Comparison of ENCODE assay signal across 8 cellular contexts in the genomic region with DNA sequence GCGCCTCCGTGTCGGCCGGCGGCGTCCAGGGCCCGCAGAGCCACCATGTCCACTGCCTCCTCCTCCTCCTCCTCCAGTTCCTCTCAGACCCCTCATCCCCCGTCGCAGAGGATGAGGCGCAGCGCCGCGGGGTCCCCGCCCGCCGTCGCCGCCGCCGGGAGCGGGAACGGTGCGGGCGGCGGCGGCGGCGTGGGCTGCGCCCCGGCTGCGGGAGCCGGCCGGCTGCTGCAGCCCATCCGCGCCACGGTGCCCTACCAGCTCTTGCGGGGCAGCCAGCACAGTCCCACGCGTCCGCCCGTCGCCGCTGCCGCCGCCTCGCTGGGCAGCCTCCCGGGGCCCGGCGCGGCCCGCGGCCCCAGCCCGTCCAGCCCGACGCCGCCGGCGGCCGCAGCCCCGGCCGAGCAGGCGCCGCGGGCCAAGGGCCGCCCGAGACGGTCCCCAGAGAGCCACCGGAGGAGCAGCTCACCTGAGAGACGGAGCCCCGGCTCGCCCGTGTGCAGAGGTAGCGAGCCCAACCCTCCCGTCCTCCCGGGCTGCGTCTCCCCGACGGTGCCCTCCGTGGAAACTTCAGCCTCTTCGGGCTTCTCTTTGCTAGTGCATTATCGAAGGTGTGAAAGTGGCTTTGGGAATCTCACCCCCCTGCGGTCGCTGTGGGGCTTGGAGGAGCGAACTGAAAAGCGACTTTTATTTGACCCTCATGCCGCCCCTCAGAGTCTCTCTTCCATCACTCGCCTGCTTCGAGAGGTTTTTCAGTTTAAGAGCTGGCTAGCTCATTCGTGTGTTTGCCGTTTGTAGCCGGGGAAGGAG. TPM values are rescaled to one million over a fixed set of nuclear protein-coding genes. Genes with fewer than 3 reads are reported as not detected.
DNase-seq lines count a peak whose midpoint lies in the region; ATAC-seq and TF ChIP-seq lines count a peak whose summit lies in the region.

No MANE protein-coding gene starts in this region.

- H3K9me3 Mint-ChIP-seq in activated naive CD8-positive, alpha-beta T cell treated with anti-CD3 and anti-CD28 coated beads, Interleukin-2, amount 10 ng/mL, durations not matched to agents 7 days and 5 days = no peaks in the 10 kb centered on the region

- peak; percentile 47 for DNase-seq in NK-92 treated with Interleukin-12 subunit alpha and Interleukin-12 subunit beta, amount 100 ng/mL, for 24 hours (lab: John Stamatoyannopoulos, UW)
- DNase-seq in NK-92 (lab: John Stamatoyannopoulos, UW; ENCODE audit: unreplicated experiment) (no peak), HT1080 (ENCODE audit: low read depth) (peak; percentile 33), RWPE2 (ENCODE audit: low spot score) (peak; percentile 51), heart left ventricle (peak; percentile 25 to 70 (median 36)), posterior cingulate gyrus (peak in 8 of 10 donors; percentile 19 to 88 (median 38)), aorta (peak; percentile 55 to 79)
- DNase-seq in activated naive CD8-positive, alpha-beta T cell treated with anti-CD3 and anti-CD28 coated beads, Interleukin-2, amount 10 ng/mL, durations not matched to agents 7 days and 5 days = peak; percentile 74

- peaks cover 16% of the 10 kb centered on the region for H3K4me1 Mint-ChIP-seq in activated naive CD8-positive, alpha-beta T cell treated with anti-CD3 and anti-CD28 coated beads, Interleukin-2, amount 10 ng/mL, durations not matched to agents 7 days and 5 days

- no peak for TF ChIP-seq POLR2A in heart left ventricle (IDR thresholded peaks at IDR 0.05)

- no peaks in the 10 kb centered on the region for H3K27me3 Mint-ChIP-seq in activated naive CD8-positive, alpha-beta T cell treated with anti-CD3 and anti-CD28 coated beads, Interleukin-2, amount 10 ng/mL, durations not matched to agents 7 days and 5 days

- H3K4me1 ChIP-seq in RWPE2 (ENCODE audit: insufficient read depth, poor library complexity, severe bottlenecking) = peaks cover 14% of the 10 kb centered on the region
- H3K4me1 ChIP-seq in heart left ventricle = peaks cover 0 to 26% (median 12%) of the 10 kb centered on the region in 12 donors
- H3K4me1 ChIP-seq in aorta (ENCODE audit: control insufficient read depth in 1 of 2, insufficient read depth in 2 of 2, low read length in 2 of 2) = peaks cover 0 to 2% of the 10 kb centered on the region in 2 donors

- intact Hi-C loops in heart left ventricle (cut with DNase I) (loop anchor here in 6 of 10 donors (2.0 to 10.0 kb wide), 10 partner anchors 195 to 405 kb away; a partner anchor contains a TSS), posterior cingulate gyrus (cut with DNase I) (loop anchor here (5.0 kb wide), 2 partner anchors 47 to 287 kb away; no protein-coding TSS in a partner anchor), aorta (cut with DNase I) (loop anchor here (5.0 to 10.0 kb wide), 3 partner anchors 98 to 785 kb away; a partner anchor contains a TSS)

- H3K9me3 ChIP-seq in RWPE2 (ENCODE audit: severe bottlenecking) (peaks cover 2% of the 10 kb centered on the region), heart left ventricle (no peaks in the 10 kb centered on the region), aorta (ENCODE audit: control insufficient read depth, low read length) (no peaks in the 10 kb centered on the region)

- H3K4me3 ChIP-seq in RWPE2 (ENCODE audit: severe bottlenecking) = peak overlapping the region; percentile 79
- peak overlapping the region; percentile 66 to 99 (median 91) for H3K4me3 ChIP-seq in heart left ventricle
- peak overlapping the region; percentile 76 to 81 for H3K4me3 ChIP-seq in aorta (ENCODE audit: low read length in 2 of 2)

- H3K27ac ChIP-seq in RWPE2 (ENCODE audit: poor library complexity, severe bottlenecking) = peak overlapping the region; percentile 45
- peak overlapping the region in 11 of 12 donors; percentile 89 to 98 (median 94) for H3K27ac ChIP-seq in heart left ventricle
- H3K27ac ChIP-seq in aorta (ENCODE audit: low read depth in 1 of 2, low read length in 2 of 2) = peak overlapping the region; percentile 32 to 61

- no peak for TF ChIP-seq CTCF in RWPE2 (IDR thresholded peaks at IDR 0.05; ENCODE audit: poor library complexity, severe bottlenecking)
- TF ChIP-seq CTCF in heart left ventricle (IDR thresholded peaks at IDR 0.05) = peak in 3 of 12 donors; percentile 5 to 10 (median 10)

- H3K36me3 Mint-ChIP-seq in activated naive CD8-positive, alpha-beta T cell treated with anti-CD3 and anti-CD28 coated beads, Interleukin-2, amount 10 ng/mL, durations not matched to agents 7 days and 5 days = peaks cover 2% of the 10 kb centered on the region

- H3K36me3 ChIP-seq in RWPE2 (ENCODE audit: low read depth) (no peaks in the 10 kb centered on the region), heart left ventricle (no peaks in the 10 kb centered on the region), aorta (ENCODE audit: control insufficient read depth in 1 of 2, insufficient read depth in 2 of 2, low read length in 1 of 2) (no peaks in the 10 kb centered on the region)

- H3K27me3 ChIP-seq in RWPE2 (ENCODE audit: insufficient read depth, poor library complexity, severe bottlenecking) = no peaks in the 10 kb centered on the region
- H3K27me3 ChIP-seq in heart left ventricle = no peaks in the 10 kb centered on the region
- no peaks in the 10 kb centered on the region for H3K27me3 ChIP-seq in aorta (ENCODE audit: control insufficient read depth in 1 of 2, insufficient read depth in 2 of 2, low read length in 1 of 2)

- ATAC-seq in RWPE2 (ENCODE audit: low read depth) (peak; percentile 7; the same call in 1 of the 3 replicates), heart left ventricle (no peak), aorta (ENCODE audit: low FRiP score) (no peak)
- peak; percentile 16 for ATAC-seq in activated naive CD8-positive, alpha-beta T cell treated with anti-CD3 and anti-CD28 coated beads, Interleukin-2, amount 10 ng/mL, durations not matched to agents 7 days and 5 days (ENCODE audit: low read depth)

- POLR2A ChIA-PET in activated naive CD8-positive, alpha-beta T cell treated with anti-CD3 and anti-CD28 coated beads, Interleukin-2, amount 10 ng/mL, durations not matched to agents 7 days and 5 days (lab: Charles Lee) = interaction anchor here (0.7 to 4.8 kb wide), 18 partner anchors 8 to 710 kb away, joined by 3 to 30 read pairs (median 5); a partner anchor contains a TSS

- peak overlapping the region; percentile 78 for H3K27ac Mint-ChIP-seq in activated naive CD8-positive, alpha-beta T cell treated with anti-CD3 and anti-CD28 coated beads, Interleukin-2, amount 10 ng/mL, durations not matched to agents 7 days and 5 days

- H3K4me3 Mint-ChIP-seq in activated naive CD8-positive, alpha-beta T cell treated with anti-CD3 and anti-CD28 coated beads, Interleukin-2, amount 10 ng/mL, durations not matched to agents 7 days and 5 days = peak overlapping the region; percentile 63

- 0 to 1% (median 1%) methylated on average over 29 to 91 of the region's 91 CpGs for WGBS in heart left ventricle, 4 donors
- WGBS in aorta, 2 donors = 0% methylated on average over 55 to 91 of the region's 91 CpGs

RNA-seq across cellular contexts. Expression of a gene that starts 0.9 kb away (rescaled TPM):
- total RNA-seq in HT1080 (2014; rRNA removed; shearing (Covaris generic)) = 1.6 and 4.1 TPM in 2 replicates
- 2.7 and 3.5 TPM in 2 replicates for polyA plus RNA-seq in HT1080 (2015; cell fraction: cytosol; rRNA removed)
- 7.9 and 9.9 TPM in 2 replicates for polyA plus RNA-seq in HT1080 (2015; cell fraction: nucleus; rRNA removed)
- total RNA-seq in activated naive CD8-positive, alpha-beta T cell treated with anti-CD3 and anti-CD28 coated beads, Interleukin-2, amount 10 ng/mL, durations not matched to agents 7 days and 5 days = 10 to 100 TPM; 30.0 to 38.1 TPM
- total RNA-seq in heart left ventricle (10 to 100 TPM in 1 of 9 donors, 1 to 10 TPM in 8; 2.4 to 10.8 (median 7.7) TPM), aorta (10 to 100 TPM in 1 of 2 donors, 1 to 10 TPM in 1; 8.4 to 12.0 TPM)
- polyA plus RNA-seq in heart left ventricle (1 to 10 TPM; 1.5 to 1.9 TPM), aorta (1 to 10 TPM; 2.1 to 7.5 TPM)

Comparison
In these comparisons a context has a peak if more than half of its experiments do, and no peak if none do; other contexts are left out.
1. ATAC-seq: peak in RWPE2 (single experiment) and activated naive CD8-positive, alpha-beta T cell treated with anti-CD3 and anti-CD28 coated beads, Interleukin-2, amount 10 ng/mL, durations not matched to agents 7 days and 5 days (single experiment); none in heart left ventricle (0 of 4) and aorta (single experiment).
2. Peak in every context shown above with its lines, with median percentiles within 50 percentile points of each other: H3K27ac ChIP-seq and H3K4me3 ChIP-seq.